ENCODE assay signal across 18 cellular contexts in genomic region chr12:69519871-69520270, GRCh38. TPM values are rescaled to one million over a fixed set of nuclear protein-coding genes. Genes with fewer than 3 reads are reported as not detected.
A peak's percentile ranks its signal among the peaks of the same experiment; 100 is the strongest.
DNase-seq lines count a peak whose midpoint lies in the region; ATAC-seq, FAIRE-seq and TF ChIP-seq lines count a peak whose summit lies in the region.
"Had no signal": no experiment of that assay in that cellular context is flagged by ENCODE, and none has a peak within 500 bp of the region (broad histone marks: within the 10 kb centered on the region; RNA-seq: fewer than 3 reads in every experiment).

No MANE protein-coding gene starts in this region.

- H3K9ac ChIP-seq in astrocyte (ENCODE audit: low read length) = no peak overlapping the region
- no peak overlapping the region for H3K9ac ChIP-seq in smooth muscle cell (ENCODE audit: low read depth)
- H3K9ac ChIP-seq: BLaER1, KMS-11 had no signal

- FAIRE-seq in astrocyte (lab: Jason Lieb, UNC) = no peak
- FAIRE-seq: HepG2 had no signal

- H3K27me3 ChIP-seq in astrocyte (ENCODE audit: insufficient read depth, low read length) (no peaks in the 10 kb centered on the region), smooth muscle cell (ENCODE audit: low read depth) (no peaks in the 10 kb centered on the region)
- H3K27me3 ChIP-seq: BLaER1 had no signal

- intact Hi-C loops in natural killer cell (cut with micrococcal nuclease) = no loop called here

- H3K4me2 ChIP-seq in astrocyte (ENCODE audit: low read length) = peak overlapping the region; percentile 30
- no peak overlapping the region for H3K4me2 ChIP-seq in smooth muscle cell
- H3K4me2 ChIP-seq: BLaER1, GM23338, KMS-11 had no signal

- no peak overlapping the region for H3K4me3 ChIP-seq in astrocyte (ENCODE audit: insufficient read depth, low read depth, low read length)
- no peak overlapping the region for H3K4me3 ChIP-seq in smooth muscle cell
- H3K4me3 ChIP-seq: BLaER1, GM23338 had no signal

- peaks cover 3% of the 10 kb centered on the region for H3K27me3 Mint-ChIP-seq in HFFc6 (ENCODE audit: insufficient read depth)
- H3K27me3 Mint-ChIP-seq in astrocyte (ENCODE audit: low read depth, unreplicated experiment) = no peaks in the 10 kb centered on the region
- H3K27me3 Mint-ChIP-seq in natural killer cell (ENCODE audit: low read depth in 2 of 2) = no peaks in the 10 kb centered on the region

- H3K9me3 ChIP-seq in astrocyte (ENCODE audit: insufficient read depth, low read depth, low read length) (no peaks in the 10 kb centered on the region), smooth muscle cell (replicated peaks; ENCODE audit: low read depth) (no peaks in the 10 kb centered on the region)

- peaks cover 75% of the 10 kb centered on the region for H4K20me1 ChIP-seq in astrocyte (ENCODE audit: insufficient read depth, low read length)
- H4K20me1 ChIP-seq in smooth muscle cell (ENCODE audit: low read depth) = peaks cover 50% of the 10 kb centered on the region

- H3K27ac ChIP-seq in astrocyte (ENCODE audit: low read depth, low read length) = peak overlapping the region; percentile 15
- H3K27ac ChIP-seq in smooth muscle cell (ENCODE audit: low read depth) = peak overlapping the region; percentile 60
- H3K27ac ChIP-seq: BLaER1, KMS-11, RWPE1 had no signal

- no peaks in the 10 kb centered on the region for H3F3A ChIP-seq in smooth muscle cell (ENCODE audit: low read depth)

- TF ChIP-seq CTCF in HFFc6 (IDR thresholded peaks at IDR 0.05) (no peak), astrocyte (IDR thresholded peaks at IDR 0.05; ENCODE audit: insufficient read depth, low read depth, low read length) (no peak), smooth muscle cell (IDR thresholded peaks at IDR 0.05; ENCODE audit: borderline replicate concordance, insufficient read depth, poor library complexity, severe bottlenecking) (no peak), natural killer cell (IDR thresholded peaks at IDR 0.05) (no peak)

- H3K9me3 Mint-ChIP-seq in HFFc6 (peaks cover 27% of the 10 kb centered on the region), astrocyte (ENCODE audit: unreplicated experiment) (peaks cover 13% of the 10 kb centered on the region), natural killer cell (peaks cover 9 to 14% of the 10 kb centered on the region in 2 donors)

- no peak overlapping the region for H2AFZ ChIP-seq in astrocyte (ENCODE audit: low read depth, low read length)
- no peak overlapping the region for H2AFZ ChIP-seq in smooth muscle cell (ENCODE audit: low read depth)
- H2AFZ ChIP-seq: GM23338 had no signal

- H3K27ac Mint-ChIP-seq in HFFc6 (peak overlapping the region; percentile 44), astrocyte (ENCODE audit: unreplicated experiment) (peak overlapping the region; percentile 92), natural killer cell (peak overlapping the region in 1 of 2 donors; percentile 22)
- H3K27ac Mint-ChIP-seq: GM23338 had no signal

- H3K4me1 ChIP-seq in astrocyte (ENCODE audit: insufficient read depth, low read length) = peaks cover 6% of the 10 kb centered on the region
- H3K4me1 ChIP-seq in smooth muscle cell (ENCODE audit: low read depth) = peaks cover 10% of the 10 kb centered on the region
- H3K4me1 ChIP-seq: BLaER1 had no signal

- H3K36me3 ChIP-seq in astrocyte (ENCODE audit: insufficient read depth, low read length) = peaks cover 5% of the 10 kb centered on the region
- H3K36me3 ChIP-seq in smooth muscle cell (ENCODE audit: low read depth) = no peaks in the 10 kb centered on the region

- DNase-seq in HFFc6 = peak; percentile 71
- peak; percentile 96 for DNase-seq in astrocyte (ENCODE audit: low read depth)
- DNase-seq in foreskin melanocyte = peak; percentile 94
- no peak for DNase-seq in smooth muscle cell (lab: John Stamatoyannopoulos, UW; ENCODE audit: unreplicated experiment)
- DNase-seq in NCI-H69 (lab: John Stamatoyannopoulos, UW) = no peak
- no peak for DNase-seq in natural killer cell
- DNase-seq in Ammon's horn (ENCODE audit: low spot score) = no peak
- DNase-seq: DND-41, MM.1S, NCI-H187, NCI-H446 treated with DMSO at 0.1 percent for 48 hours, NCI-H748 treated with DMSO at 0.1 percent for 48 hours, SW 1271 had no signal

- H3K4me3 Mint-ChIP-seq in HFFc6 (peak overlapping the region; percentile 31; the same call in 1 of the 2 replicates), astrocyte (ENCODE audit: unreplicated experiment) (no peak overlapping the region), natural killer cell (no peak overlapping the region)
- H3K4me3 Mint-ChIP-seq: GM23338 had no signal

- peaks cover 65% of the 10 kb centered on the region for H3K4me1 Mint-ChIP-seq in HFFc6 (ENCODE audit: low read depth)
- H3K4me1 Mint-ChIP-seq in astrocyte (ENCODE audit: low read depth, unreplicated experiment) = peaks cover 34% of the 10 kb centered on the region
- H3K4me1 Mint-ChIP-seq in natural killer cell = peaks cover 59 to 70% of the 10 kb centered on the region in 2 donors

- no peak for ATAC-seq in natural killer cell
- ATAC-seq: GM23338, HepG2 had no signal

- 62% methylated on average over 7 of the region's 7 CpGs for WGBS in smooth muscle cell (ENCODE audit: low lambda C conversion rate)

- peaks cover 98% of the 10 kb centered on the region for H3K79me2 ChIP-seq in astrocyte (ENCODE audit: insufficient read depth, low read length)
- H3K79me2 ChIP-seq in smooth muscle cell (ENCODE audit: low read depth) = peaks cover 100% of the 10 kb centered on the region

- H3K36me3 Mint-ChIP-seq in HFFc6 (ENCODE audit: low read depth) = peaks cover 32% of the 10 kb centered on the region
- H3K36me3 Mint-ChIP-seq in astrocyte (ENCODE audit: low read depth, unreplicated experiment) = peaks cover 18% of the 10 kb centered on the region
- peaks cover 20% of the 10 kb centered on the region for H3K36me3 Mint-ChIP-seq in natural killer cell

RNA-seq across cellular contexts. Expression of gene FRS2, which starts 49.7 kb away (rescaled TPM):
- 10 to 100 TPM; 26.5 to 35.8 (median 31.1) TPM for total RNA-seq in HFFc6 (2021; fragmentation: NEBNext Ultra II Directional; extraction: Animal tissue kit (Norgen Biotek cat#: 25700))
- total RNA-seq in astrocyte (54.1 and 60.9 TPM in 2 replicates), smooth muscle cell (90.2 and 169 TPM in 2 replicates), natural killer cell (10 to 100 TPM; 25.6 to 33.8 (median 28.2) TPM)
- polyA plus RNA-seq in smooth muscle cell = 21.6 and 23.8 TPM in 2 replicates

Comparison
In these comparisons a context has a peak if more than half of its experiments do, and no peak if none do; other contexts are left out.
1. DNase-seq: peak in HFFc6 (single experiment), astrocyte (single experiment) and foreskin melanocyte (single experiment); none in smooth muscle cell (single experiment), NCI-H69 (single experiment), natural killer cell (single experiment) and Ammon's horn (single experiment).